Comparison of ENCODE assay signal across 7 cellular contexts in the genomic region with DNA sequence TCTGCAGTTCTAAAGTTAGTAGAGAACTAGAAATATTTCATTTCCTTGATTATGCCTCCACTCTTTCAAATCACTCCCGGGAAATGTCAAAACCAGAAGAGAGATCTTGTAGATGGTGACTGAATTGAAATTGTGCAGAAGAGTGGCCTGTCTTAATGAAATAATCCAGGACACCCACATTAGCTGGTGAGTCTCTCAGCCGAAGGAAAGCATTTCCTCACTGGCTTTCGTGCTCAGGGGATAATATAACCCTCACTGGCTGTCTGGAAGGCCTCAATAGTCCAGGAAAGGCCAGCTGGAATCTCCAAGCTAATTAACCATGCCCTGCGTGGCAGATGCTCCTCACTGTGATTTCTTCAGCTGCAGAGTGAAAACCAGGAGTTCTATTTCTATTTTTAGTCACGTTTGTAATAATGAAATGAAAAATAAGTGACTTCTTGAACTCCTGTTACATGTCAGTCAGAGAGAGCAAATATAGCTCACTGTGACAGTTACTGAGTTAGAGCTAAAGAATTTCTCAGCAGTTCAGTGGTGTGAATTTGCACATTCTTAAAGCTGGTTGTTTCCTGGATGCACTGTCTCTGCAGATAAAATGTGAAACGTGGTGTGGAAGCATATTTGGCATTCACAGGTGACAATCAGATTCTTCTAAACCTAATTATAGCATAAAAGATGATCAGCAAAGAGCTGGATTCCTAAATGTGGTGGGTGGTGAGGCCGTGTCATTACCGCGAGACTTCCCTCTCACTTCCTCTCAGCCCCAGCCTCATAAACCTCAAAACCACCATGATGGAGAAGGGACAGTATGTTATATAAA.
DNase-seq lines count a peak whose midpoint lies in the region; ATAC-seq and TF ChIP-seq lines count a peak whose summit lies in the region.

No MANE protein-coding gene starts in this region.

- peaks cover 51% of the 10 kb centered on the region for H3K4me1 Mint-ChIP-seq in chondrocyte (ENCODE audit: low read depth)

- ATAC-seq in GM18508 (IDR thresholded peaks at IDR 0.05; ENCODE audit: insufficient read depth, unreplicated experiment), result peak; percentile 93
- peak; percentile 91 for ATAC-seq in GM21528 (IDR thresholded peaks at IDR 0.05; ENCODE audit: low FRiP score, unreplicated experiment)

- no peaks in the 10 kb centered on the region for H3K36me3 Mint-ChIP-seq in chondrocyte (ENCODE audit: low read depth)

- TF ChIP-seq CTCF in chondrocyte (IDR thresholded peaks at IDR 0.05), result no peak

- no peaks in the 10 kb centered on the region for H3K27me3 Mint-ChIP-seq in chondrocyte (ENCODE audit: low read depth)

- H3K4me3 Mint-ChIP-seq in chondrocyte (ENCODE audit: unreplicated experiment), result peak overlapping the region; percentile 38

- DNase-seq in KG1 (lab: John Stamatoyannopoulos, UW), result peak; percentile 51
- no peak for DNase-seq in chondrocyte (ENCODE audit: low spot score)
- DNase-seq in mesenteric fat pad (ENCODE audit: low spot score), result no peak
- DNase-seq in RKO (ENCODE audit: low spot score), result no peak
- DNase-seq in HK-2 (ENCODE audit: unreplicated experiment), result no peak

- H3K9me3 Mint-ChIP-seq in chondrocyte (ENCODE audit: low read depth), result no peaks in the 10 kb centered on the region

- H3K27ac Mint-ChIP-seq in chondrocyte (ENCODE audit: unreplicated experiment), result peak overlapping the region; percentile 94
